ENCODE assay signal across 14 cellular contexts in genomic region chr16:78689536-78689935, GRCh38.
A peak's percentile ranks its signal among the peaks of the same experiment; 100 is the strongest.
DNase-seq lines count a peak whose midpoint lies in the region; ATAC-seq and TF ChIP-seq lines count a peak whose summit lies in the region.
"Had no signal": no experiment of that assay in that cellular context is flagged by ENCODE, and none has a peak within 500 bp of the region (broad histone marks: within the 10 kb centered on the region; RNA-seq: fewer than 3 reads in every experiment).

No MANE protein-coding gene starts in this region.

- peak overlapping the region; percentile 44 for H2AFZ ChIP-seq in mammary epithelial cell (ENCODE audit: low read depth, low read length)

- H3K27ac Mint-ChIP-seq in MCF 10A (ENCODE audit: low read depth, unreplicated experiment) (no peak overlapping the region), nephron (peak overlapping the region; percentile 29 to 48 (median 37))
- H3K27ac Mint-ChIP-seq: CD14-positive monocyte; CD8-positive, alpha-beta T cell; HFFc6 had no signal

- no TSS peak for BruUV-seq in MCF 10A (replicated peaks; lab: Mats Ljungman, UMichigan)
- BruUV-seq in mammary epithelial cell (replicated peaks; lab: Mats Ljungman, UMichigan), result no TSS peak

- no peak overlapping the region for H3K4me3 Mint-ChIP-seq in MCF 10A (ENCODE audit: unreplicated experiment)
- no peak overlapping the region for H3K4me3 Mint-ChIP-seq in nephron
- H3K4me3 Mint-ChIP-seq: CD14-positive monocyte; CD8-positive, alpha-beta T cell; HFFc6 had no signal

- TF ChIP-seq POLR2A in breast epithelium (IDR thresholded peaks at IDR 0.05) (no peak), gastrocnemius medialis (IDR thresholded peaks at IDR 0.05) (no peak)

- POLR2A ChIA-PET in MCF 10A (lab: Yijun Ruan, JAX), result no interaction called here

- no peak overlapping the region for H3K4me2 ChIP-seq in mammary epithelial cell (ENCODE audit: insufficient read depth, low read depth, low read length)

- dilution Hi-C loops in mammary epithelial cell (cut with HindIII; ENCODE audit: low sequenced_read_pairs), result no loop called here

- H3K9ac ChIP-seq in mammary epithelial cell (ENCODE audit: insufficient read depth, low read length), result no peak overlapping the region

- H3K27me3 Mint-ChIP-seq in MCF 10A (ENCODE audit: insufficient read depth, unreplicated experiment) (no peaks in the 10 kb centered on the region), nephron (ENCODE audit: low read depth) (no peaks in the 10 kb centered on the region)

- H3K36me3 Mint-ChIP-seq in MCF 10A (ENCODE audit: insufficient read depth, unreplicated experiment), result no peaks in the 10 kb centered on the region
- no peaks in the 10 kb centered on the region for H3K36me3 Mint-ChIP-seq in nephron (ENCODE audit: low read depth)
- H3K36me3 Mint-ChIP-seq: CD14-positive monocyte; CD8-positive, alpha-beta T cell had no signal

- no peak overlapping the region for H3K27ac ChIP-seq in breast epithelium
- no peak overlapping the region for H3K27ac ChIP-seq in mammary epithelial cell (ENCODE audit: insufficient read depth, low read depth, low read length)
- H3K27ac ChIP-seq in gastrocnemius medialis, result no peak overlapping the region
- H3K27ac ChIP-seq: 22Rv1 had no signal

- H3K9me3 ChIP-seq in breast epithelium (no peaks in the 10 kb centered on the region), mammary epithelial cell (replicated peaks; ENCODE audit: insufficient read depth, low read length) (no peaks in the 10 kb centered on the region), gastrocnemius medialis (no peaks in the 10 kb centered on the region)
- H3K9me3 ChIP-seq: HAP-1 had no signal

- TF ChIP-seq CTCF in MCF 10A (IDR thresholded peaks at IDR 0.05; ENCODE audit: unreplicated experiment), result no peak
- TF ChIP-seq CTCF in breast epithelium (IDR thresholded peaks at IDR 0.05), result no peak
- TF ChIP-seq CTCF in mammary epithelial cell (conservative IDR thresholded peaks at IDR 0.05 in 1 of 2, IDR thresholded peaks at IDR 0.05 in 1 of 2; ENCODE audit: extremely low read depth in 1 of 2, insufficient read depth in 1 of 2, low read depth in 1 of 2, low read length in 2 of 2), result no peak
- no peak for TF ChIP-seq CTCF in nephron (IDR thresholded peaks at IDR 0.05; ENCODE audit: unreplicated experiment in 3 of 3)
- no peak for TF ChIP-seq CTCF in gastrocnemius medialis (IDR thresholded peaks at IDR 0.05 in 4 of 5, conservative IDR thresholded peaks at IDR 0.05 in 1 of 5)

- CTCF ChIA-PET in MCF 10A (lab: Yijun Ruan, JAX), result interaction anchor here (0.7 kb wide), 1 partner anchor 179 kb away, joined by 3 read pairs; no protein-coding TSS in a partner anchor
- CTCF ChIA-PET in mammary epithelial cell (lab: Charles Lee; ENCODE audit: low non-redundant PET), result no interaction called here

- H3K36me3 ChIP-seq in breast epithelium, result no peaks in the 10 kb centered on the region
- no peaks in the 10 kb centered on the region for H3K36me3 ChIP-seq in mammary epithelial cell (ENCODE audit: insufficient read depth, low read length)
- H3K36me3 ChIP-seq in gastrocnemius medialis, result no peaks in the 10 kb centered on the region
- H3K36me3 ChIP-seq: HAP-1 had no signal

- no peaks in the 10 kb centered on the region for H4K20me1 ChIP-seq in mammary epithelial cell (ENCODE audit: insufficient read depth, low read length)

- in situ Hi-C loops in mammary epithelial cell (cut with MboI; ENCODE audit: low sequenced_read_pairs in 2 of 2) (loop anchor here in 1 of 2 donors (10.0 to 25.0 kb wide), 2 partner anchors 905 to 1073 kb away; no protein-coding TSS in a partner anchor), gastrocnemius medialis (cut with MboI; ENCODE audit: low sequenced_read_pairs in 4 of 4) (loop anchor here in 1 of 4 donors (10.0 kb wide), 1 partner anchor 185 kb away; no protein-coding TSS in a partner anchor)

- DNase-seq in MCF 10A (ENCODE audit: unreplicated experiment), result peak; percentile 5
- DNase-seq in breast epithelium (ENCODE audit: low spot score in 2 of 2), result no peak
- no peak for DNase-seq in mammary epithelial cell
- DNase-seq in middle frontal gyrus (ENCODE audit: extremely low spot score, low spot score), result no peak
- DNase-seq in stimulated activated naive CD4-positive, alpha-beta T cell treated with Interleukin-2 at 50 U/mL for 16 hours (lab: John Stamatoyannopoulos, UW), result no peak
- DNase-seq in gastrocnemius medialis, result no peak
- DNase-seq: CD8-positive, alpha-beta T cell; COR-L47; GF-D8; HFFc6 had no signal

- H3K4me1 Mint-ChIP-seq in MCF 10A (ENCODE audit: insufficient read depth, unreplicated experiment) (peaks cover 33% of the 10 kb centered on the region), nephron (peaks cover 44% of the 10 kb centered on the region)
- H3K4me1 Mint-ChIP-seq: CD14-positive monocyte had no signal

- H3K4me3 ChIP-seq in breast epithelium (no peak overlapping the region), mammary epithelial cell (replicated peaks in 1 of 3; ENCODE audit: insufficient read depth in 1 of 3, low read depth in 2 of 3, low read length in 3 of 3) (no peak overlapping the region), gastrocnemius medialis (no peak overlapping the region)
- H3K4me3 ChIP-seq: HAP-1 had no signal

- H3K27me3 ChIP-seq in breast epithelium (no peaks in the 10 kb centered on the region), mammary epithelial cell (ENCODE audit: insufficient read depth, low read length) (no peaks in the 10 kb centered on the region), gastrocnemius medialis (no peaks in the 10 kb centered on the region)

- H3K4me1 ChIP-seq in breast epithelium (no peaks in the 10 kb centered on the region), mammary epithelial cell (ENCODE audit: insufficient read depth, low read length) (peaks cover 11% of the 10 kb centered on the region), gastrocnemius medialis (peaks cover 5 to 11% of the 10 kb centered on the region in 2 donors)
- H3K4me1 ChIP-seq: HAP-1 had no signal

- no peaks in the 10 kb centered on the region for H3K79me2 ChIP-seq in mammary epithelial cell (ENCODE audit: insufficient read depth, low read length)

- intact Hi-C loops in MCF 10A (cut with micrococcal nuclease) (loop anchor here (10.0 kb wide), 1 partner anchor 175 kb away; no protein-coding TSS in a partner anchor), breast epithelium (cut with DNase I; ENCODE audit: low total_unique reads) (no loop called here), mammary epithelial cell (cut with micrococcal nuclease) (loop anchor here (10.0 kb wide), 1 partner anchor 185 kb away; no protein-coding TSS in a partner anchor), gastrocnemius medialis (cut with DNase I; ENCODE audit: low total_unique reads) (loop anchor here (10.0 kb wide), 1 partner anchor 845 kb away; no protein-coding TSS in a partner anchor)

- no peak for ATAC-seq in gastrocnemius medialis
- ATAC-seq: CD8-positive, alpha-beta T cell had no signal

- H3K9me3 Mint-ChIP-seq in MCF 10A (ENCODE audit: unreplicated experiment) (no peaks in the 10 kb centered on the region), nephron (peaks cover 3% of the 10 kb centered on the region)
- H3K9me3 Mint-ChIP-seq: CD8-positive, alpha-beta T cell had no signal
